Comparison of ENCODE assay signal across 18 cellular contexts in the genomic region with DNA sequence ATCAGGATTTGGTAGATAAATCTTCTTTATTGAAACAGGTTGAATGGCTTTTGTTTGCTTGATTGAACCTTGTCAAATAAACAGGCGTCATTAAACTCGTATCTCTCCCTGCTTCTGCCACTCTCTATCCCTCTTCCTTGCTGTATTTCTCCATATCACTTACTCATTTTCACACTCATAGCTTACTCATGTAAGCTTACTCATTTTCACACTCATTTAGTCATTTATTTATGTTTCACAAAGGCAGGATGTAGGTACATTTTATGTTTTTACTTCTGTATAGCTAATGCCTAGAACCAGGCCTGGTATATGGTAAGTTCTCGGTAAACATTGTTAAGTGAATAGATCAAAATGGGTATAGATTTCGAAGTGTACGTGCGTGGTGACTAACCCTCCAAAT.
"Had no signal": no experiment of that assay in that cellular context is flagged by ENCODE, and none has a peak within 500 bp of the region (broad histone marks: within the 10 kb centered on the region; RNA-seq: fewer than 3 reads in every experiment).

No MANE protein-coding gene starts in this region.

- H3K4me1 ChIP-seq: left ventricle myocardium inferior, suprapubic skin had no signal

- H3K4me1 Mint-ChIP-seq: activated naive CD8-positive, alpha-beta T cell treated with anti-CD3 and anti-CD28 coated beads, Interleukin-2, amount 10 ng/mL, durations not matched to agents 7 days and 5 days; memory B cell had no signal

- H3K79me2 ChIP-seq: hepatocyte had no signal

- H3K27me3 ChIP-seq: hepatocyte, suprapubic skin had no signal

- H3K9me3 ChIP-seq: mucosa of descending colon, suprapubic skin had no signal

- H3K4me2 ChIP-seq: hepatocyte had no signal

- DNase-seq: activated CD4-positive, alpha-beta T cell treated with anti-CD3 and anti-CD28 coated beads for 4 hours; activated effector memory CD4-positive, alpha-beta T cell treated with anti-CD3 and anti-CD28 coated beads, Interleukin-2, amount 50 U/mL, for 16 hours; activated naive CD8-positive, alpha-beta T cell treated with anti-CD3 and anti-CD28 coated beads, Interleukin-2, amount 10 ng/mL, durations not matched to agents 7 days and 5 days; activated T-cell treated with anti-CD3 and anti-CD28 coated beads for 4 hours; aorta; effector memory CD8-positive, alpha-beta T cell; left ventricle myocardium inferior; mucosa of descending colon; naive thymus-derived CD8-positive, alpha-beta T cell; nucleus accumbens; SHP77 treated with DMSO at 0.1 percent for 48 hours; stimulated activated naive B cell treated with anti-CD40 and anti-IgM and Interleukin-4, amounts not matched to agents 10 μg/mL and 1 μg/mL and 100 μg/mL, for 72 hours had no signal

- H2AFZ ChIP-seq: hepatocyte had no signal

- H3K36me3 Mint-ChIP-seq: activated naive CD8-positive, alpha-beta T cell treated with anti-CD3 and anti-CD28 coated beads, Interleukin-2, amount 10 ng/mL, durations not matched to agents 7 days and 5 days; memory B cell; naive thymus-derived CD8-positive, alpha-beta T cell; stimulated activated naive B cell treated with anti-CD40 and anti-IgM and Interleukin-4, amounts not matched to agents 10 μg/mL and 1 μg/mL and 100 μg/mL, for 72 hours; type B pancreatic cell had no signal

- H3K4me3 ChIP-seq: hepatocyte, left ventricle myocardium inferior, mucosa of descending colon, suprapubic skin had no signal

- H3K4me3 Mint-ChIP-seq: activated naive CD8-positive, alpha-beta T cell treated with anti-CD3 and anti-CD28 coated beads, Interleukin-2, amount 10 ng/mL, durations not matched to agents 7 days and 5 days; dendritic cell treated with granulocyte-macrophage colony-stimulating factor and Interleukin-4, amounts not matched to agents 40 ng/mL and 50 ng/mL, for 4 days; effector memory CD8-positive, alpha-beta T cell; memory B cell; naive thymus-derived CD8-positive, alpha-beta T cell; stimulated activated naive B cell treated with anti-CD40 and anti-IgM and Interleukin-4, amounts not matched to agents 10 μg/mL and 1 μg/mL and 100 μg/mL, for 72 hours; type B pancreatic cell had no signal

- H3K36me3 ChIP-seq: left ventricle myocardium inferior, suprapubic skin had no signal

- H3K27ac Mint-ChIP-seq: activated naive CD8-positive, alpha-beta T cell treated with anti-CD3 and anti-CD28 coated beads, Interleukin-2, amount 10 ng/mL, durations not matched to agents 7 days and 5 days; dendritic cell treated with granulocyte-macrophage colony-stimulating factor and Interleukin-4, amounts not matched to agents 40 ng/mL and 50 ng/mL, for 4 days; effector memory CD8-positive, alpha-beta T cell; memory B cell; naive thymus-derived CD8-positive, alpha-beta T cell; stimulated activated naive B cell treated with anti-CD40 and anti-IgM and Interleukin-4, amounts not matched to agents 10 μg/mL and 1 μg/mL and 100 μg/mL, for 72 hours; type B pancreatic cell had no signal

- ATAC-seq: effector memory CD8-positive, alpha-beta T cell; mucosa of descending colon; naive thymus-derived CD8-positive, alpha-beta T cell; stimulated activated naive B cell treated with anti-CD40 and anti-IgM and Interleukin-4, amounts not matched to agents 10 μg/mL and 1 μg/mL and 100 μg/mL, for 72 hours had no signal

- H3K27ac ChIP-seq: hepatocyte, left ventricle myocardium inferior, suprapubic skin, VCaP had no signal

- H3K9me3 Mint-ChIP-seq: activated naive CD8-positive, alpha-beta T cell treated with anti-CD3 and anti-CD28 coated beads, Interleukin-2, amount 10 ng/mL, durations not matched to agents 7 days and 5 days; dendritic cell treated with granulocyte-macrophage colony-stimulating factor and Interleukin-4, amounts not matched to agents 40 ng/mL and 50 ng/mL, for 4 days; effector memory CD8-positive, alpha-beta T cell; type B pancreatic cell had no signal

- H3K27me3 Mint-ChIP-seq: activated naive CD8-positive, alpha-beta T cell treated with anti-CD3 and anti-CD28 coated beads, Interleukin-2, amount 10 ng/mL, durations not matched to agents 7 days and 5 days; dendritic cell treated with granulocyte-macrophage colony-stimulating factor and Interleukin-4, amounts not matched to agents 40 ng/mL and 50 ng/mL, for 4 days had no signal
